ENCODE assay signal across 1 cellular context in the genomic region with DNA sequence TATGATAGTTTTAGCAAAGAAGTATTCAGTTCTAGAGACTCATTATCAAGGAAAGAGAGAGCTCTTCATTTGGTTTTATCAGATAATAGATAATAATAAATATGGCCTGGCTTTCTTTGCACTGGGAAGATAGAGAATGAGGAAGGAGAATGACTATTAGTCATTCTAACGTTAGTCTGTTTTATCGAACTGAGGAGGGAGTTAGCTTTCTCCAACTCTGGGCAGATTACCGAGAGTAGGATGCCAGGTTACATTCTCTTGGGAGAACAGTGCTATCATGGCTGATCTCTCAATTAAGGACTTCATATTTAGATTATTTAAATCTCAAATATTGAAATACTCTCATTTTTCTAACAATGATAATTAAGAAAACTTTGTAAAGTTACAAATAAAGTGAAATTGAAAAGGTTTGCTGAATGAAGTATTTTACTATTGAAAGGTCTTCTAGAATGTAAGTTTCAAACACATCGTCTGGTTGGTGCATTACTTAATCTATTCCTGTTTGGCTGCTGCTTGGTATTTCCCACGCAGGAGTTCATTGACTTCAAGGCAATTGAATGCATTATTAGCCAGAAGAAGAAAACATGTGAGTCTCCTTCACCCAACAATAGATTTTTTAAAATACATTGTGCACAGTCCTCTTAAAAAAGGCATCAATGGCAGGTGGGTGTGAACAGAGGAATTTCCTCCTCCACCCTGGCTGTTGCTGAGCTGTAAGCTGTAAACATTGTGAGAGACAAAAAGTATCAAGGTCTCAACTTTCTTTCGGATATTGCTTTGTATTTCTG.
TF ChIP-seq lines count a peak whose summit lies in the region.

No MANE protein-coding gene starts in this region.

TF ChIP-seq in GM12878, 131 proteins besides CTCF, POLR2A, EP300 and RAD21:
- TF ChIP-seq RFX5 (IDR thresholded peaks at IDR 0.05; ENCODE audit: low read depth, low read length) = no peak
- no peak for TF ChIP-seq IKZF2 (IDR thresholded peaks at IDR 0.05)
- TF ChIP-seq, protein P1, sequence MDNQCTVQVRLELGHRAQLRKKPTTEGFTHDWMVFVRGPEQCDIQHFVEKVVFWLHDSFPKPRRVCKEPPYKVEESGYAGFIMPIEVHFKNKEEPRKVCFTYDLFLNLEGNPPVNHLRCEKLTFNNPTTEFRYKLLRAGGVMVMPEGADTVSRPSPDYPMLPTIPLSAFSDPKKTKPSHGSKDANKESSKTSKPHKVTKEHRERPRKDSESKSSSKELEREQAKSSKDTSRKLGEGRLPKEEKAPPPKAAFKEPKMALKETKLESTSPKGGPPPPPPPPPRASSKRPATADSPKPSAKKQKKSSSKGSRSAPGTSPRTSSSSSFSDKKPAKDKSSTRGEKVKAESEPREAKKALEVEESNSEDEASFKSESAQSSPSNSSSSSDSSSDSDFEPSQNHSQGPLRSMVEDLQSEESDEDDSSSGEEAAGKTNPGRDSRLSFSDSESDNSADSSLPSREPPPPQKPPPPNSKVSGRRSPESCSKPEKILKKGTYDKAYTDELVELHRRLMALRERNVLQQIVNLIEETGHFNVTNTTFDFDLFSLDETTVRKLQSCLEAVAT (IDR thresholded peaks at IDR 0.05) = peak; percentile 61; the same call in 1 of the 2 replicates
- TF ChIP-seq, protein P2, sequence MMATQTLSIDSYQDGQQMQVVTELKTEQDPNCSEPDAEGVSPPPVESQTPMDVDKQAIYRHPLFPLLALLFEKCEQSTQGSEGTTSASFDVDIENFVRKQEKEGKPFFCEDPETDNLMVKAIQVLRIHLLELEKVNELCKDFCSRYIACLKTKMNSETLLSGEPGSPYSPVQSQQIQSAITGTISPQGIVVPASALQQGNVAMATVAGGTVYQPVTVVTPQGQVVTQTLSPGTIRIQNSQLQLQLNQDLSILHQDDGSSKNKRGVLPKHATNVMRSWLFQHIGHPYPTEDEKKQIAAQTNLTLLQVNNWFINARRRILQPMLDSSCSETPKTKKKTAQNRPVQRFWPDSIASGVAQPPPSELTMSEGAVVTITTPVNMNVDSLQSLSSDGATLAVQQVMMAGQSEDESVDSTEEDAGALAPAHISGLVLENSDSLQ (IDR thresholded peaks at IDR 0.05) = no peak
- no peak for TF ChIP-seq SMARCA5 (IDR thresholded peaks at IDR 0.05)
